In genomic region chr2:86719637-86720540, GRCh38 we compare ENCODE assay signal across 7 cellular contexts. TPM values are rescaled to one million over a fixed set of nuclear protein-coding genes. Genes with fewer than 3 reads are reported as not detected.
DNase-seq lines count a peak whose midpoint lies in the region; ATAC-seq and TF ChIP-seq lines count a peak whose summit lies in the region.
"Not testable (repeated sequence)": the region's sequence is repeated elsewhere in the genome, so short reads cannot be mapped to it uniquely, and the experiment has no call there.

Gene RMND5A, plus strand, starts transcription at chr2:86720291. Its CDS starts 377 bp downstream, at chr2:86720668.

- ATAC-seq in GM18517 (IDR thresholded peaks at IDR 0.05; ENCODE audit: unreplicated experiment) = peak; percentile 91
- ATAC-seq in HG03045 (IDR thresholded peaks at IDR 0.05; ENCODE audit: unreplicated experiment) = peak; percentile 93
- peak; percentile 99 for ATAC-seq in sciatic nerve

- not testable (repeated sequence) for TF ChIP-seq CTCF in VCaP (conservative IDR thresholded peaks at IDR 0.05)

- peak within 1 kb of the TSS; percentile 66 for H3K4me3 ChIP-seq in iPS-11a (ENCODE audit: low read depth, low read length)

- intact Hi-C loops in sciatic nerve (cut with DNase I) = not testable (repeated sequence)

- H3K27ac ChIP-seq in VCaP = peak within 1 kb of the TSS; percentile 44

- DNase-seq in NCI-H2171 treated with DMSO at 0.1 percent for 48 hours (lab: John Stamatoyannopoulos, UW) (peak; percentile 86), brain pericyte (ENCODE audit: low read depth, low spot score) (peak; percentile 79), sciatic nerve (ENCODE audit: low spot score) (peak; percentile 95)

RNA-seq across cellular contexts. Expression of gene RMND5A, which starts in this region (rescaled TPM):
- 43.6 TPM for total RNA-seq in sciatic nerve

Comparison
In these comparisons a context has a peak if more than half of its experiments do, and no peak if none do; other contexts are left out.
1. Peak in every context shown above with its lines: DNase-seq, ATAC-seq, H3K4me3 ChIP-seq and H3K27ac ChIP-seq.